In the genomic region with DNA sequence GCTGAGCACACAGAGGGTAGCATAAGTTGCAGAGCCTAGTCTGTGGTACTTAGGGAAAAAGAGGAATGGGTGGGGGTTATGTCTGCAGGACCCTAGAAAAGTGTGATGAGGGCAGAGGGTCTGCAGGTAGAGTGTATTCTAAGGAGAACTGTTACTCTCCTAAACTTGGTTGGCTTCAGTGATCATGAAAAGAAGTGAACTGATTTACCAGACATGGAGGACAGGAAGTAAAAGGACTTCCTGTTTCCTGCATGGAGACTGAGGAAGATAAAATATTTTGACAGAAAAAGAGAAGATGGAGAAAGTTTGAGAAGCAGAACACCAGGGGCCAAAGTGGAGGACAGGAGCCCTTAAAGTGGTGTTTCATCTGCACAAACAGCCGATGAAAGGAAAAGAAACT, we compare ENCODE assay signal across 8 cellular contexts.
DNase-seq lines count a peak whose midpoint lies in the region; ATAC-seq and TF ChIP-seq lines count a peak whose summit lies in the region.
"Not testable (repeated sequence)": the region's sequence is repeated elsewhere in the genome, so short reads cannot be mapped to it uniquely, and the experiment has no call there.

No MANE protein-coding gene starts in this region.

- not testable (repeated sequence) for H4K20me1 ChIP-seq in SU-DHL-6 (ENCODE audit: low read depth, low read length)

- not testable (repeated sequence) for TF ChIP-seq CTCF in CD14-positive monocyte (IDR thresholded peaks at IDR 0.05); GM12865 (IDR thresholded peaks at IDR 0.05; ENCODE audit: insufficient read depth, low read depth, low read length, missing control alignments); SU-DHL-6 (IDR thresholded peaks at IDR 0.05; ENCODE audit: insufficient read depth, low read length, poor library complexity, severe bottlenecking)

- POLR2A ChIA-PET in activated CD4-positive, alpha-beta memory T cell treated with anti-CD3 and anti-CD28 coated beads for 36 hours (lab: Charles Lee); naive thymus-derived CD4-positive, alpha-beta T cell (lab: Charles Lee): not testable (repeated sequence)

- not testable (repeated sequence) for H3K27me3 Mint-ChIP-seq in CD14-positive monocyte (ENCODE audit: low read depth in 3 of 3); activated CD4-positive, alpha-beta memory T cell treated with anti-CD3 and anti-CD28 coated beads for 36 hours; activated T-helper 17 cell treated with anti-CD3 and anti-CD28 coated beads, Interleukin-2, amount 50 U/mL, for 72 hours; activated naive CD8-positive, alpha-beta T cell treated with anti-CD3 and anti-CD28 coated beads, Interleukin-2, amount 50 U/mL, for 24 hours; naive thymus-derived CD4-positive, alpha-beta T cell; stimulated activated naive CD8-positive, alpha-beta T cell treated with anti-CD3 and anti-CD28 coated beads, Interleukin-15, amount 100 ng/mL, for 72 hours

- H3K79me2 ChIP-seq in SU-DHL-6 (ENCODE audit: insufficient read depth, low read length) = not testable (repeated sequence)

- not testable (repeated sequence) for H3K4me2 ChIP-seq in SU-DHL-6 (ENCODE audit: low read depth, low read length, poor library complexity, severe bottlenecking)

- H3K36me3 Mint-ChIP-seq in CD14-positive monocyte; activated CD4-positive, alpha-beta memory T cell treated with anti-CD3 and anti-CD28 coated beads for 36 hours; activated T-helper 17 cell treated with anti-CD3 and anti-CD28 coated beads, Interleukin-2, amount 50 U/mL, for 72 hours (ENCODE audit: low read depth); activated naive CD8-positive, alpha-beta T cell treated with anti-CD3 and anti-CD28 coated beads, Interleukin-2, amount 50 U/mL, for 24 hours (ENCODE audit: low read depth); naive thymus-derived CD4-positive, alpha-beta T cell: not testable (repeated sequence)

- H3K4me3 Mint-ChIP-seq in CD14-positive monocyte = peak overlapping the region in 1 of 2 donors; percentile 59
- peak overlapping the region; percentile 45 for H3K4me3 Mint-ChIP-seq in activated CD4-positive, alpha-beta memory T cell treated with anti-CD3 and anti-CD28 coated beads for 36 hours
- H3K4me3 Mint-ChIP-seq in activated T-helper 17 cell treated with anti-CD3 and anti-CD28 coated beads, Interleukin-2, amount 50 U/mL, for 72 hours = peak overlapping the region; percentile 54
- H3K4me3 Mint-ChIP-seq in activated naive CD8-positive, alpha-beta T cell treated with anti-CD3 and anti-CD28 coated beads, Interleukin-2, amount 50 U/mL, for 24 hours = peak overlapping the region; percentile 37
- peak overlapping the region; percentile 14 to 88 (median 56) for H3K4me3 Mint-ChIP-seq in naive thymus-derived CD4-positive, alpha-beta T cell
- H3K4me3 Mint-ChIP-seq in stimulated activated naive CD8-positive, alpha-beta T cell treated with anti-CD3 and anti-CD28 coated beads, Interleukin-15, amount 100 ng/mL, for 72 hours = peak overlapping the region; percentile 75 to 78

- not testable (repeated sequence) for H3K27me3 ChIP-seq in SU-DHL-6 (ENCODE audit: low read length); naive thymus-derived CD4-positive, alpha-beta T cell (ENCODE audit: control insufficient read depth in 2 of 2, insufficient read depth in 2 of 2, low read length in 2 of 2)

- not testable (repeated sequence) for ATAC-seq in activated T-helper 17 cell treated with anti-CD3 and anti-CD28 coated beads, Interleukin-2, amount 50 U/mL, for 72 hours (replicated peaks); activated naive CD8-positive, alpha-beta T cell treated with anti-CD3 and anti-CD28 coated beads, Interleukin-2, amount 50 U/mL, for 24 hours; naive thymus-derived CD4-positive, alpha-beta T cell; stimulated activated naive CD8-positive, alpha-beta T cell treated with anti-CD3 and anti-CD28 coated beads, Interleukin-15, amount 100 ng/mL, for 72 hours

- not testable (repeated sequence) for H3F3A ChIP-seq in SU-DHL-6 (ENCODE audit: insufficient read depth)

- peak overlapping the region; percentile 19 for H2AFZ ChIP-seq in SU-DHL-6 (ENCODE audit: low read depth, low read length, severe bottlenecking)

- not testable (repeated sequence) for H3K9ac ChIP-seq in SU-DHL-6 (ENCODE audit: low read length)

- H3K4me1 ChIP-seq in naive thymus-derived CD4-positive, alpha-beta T cell (ENCODE audit: control insufficient read depth in 2 of 2, insufficient read depth in 2 of 2, low read length in 2 of 2) = peaks cover 12 to 18% of the 10 kb centered on the region in 2 donors

- H3K9me2 ChIP-seq in SU-DHL-6 (replicated peaks; ENCODE audit: insufficient read depth, low read length) = not testable (repeated sequence)

- not testable (repeated sequence) for H3K36me3 ChIP-seq in SU-DHL-6 (ENCODE audit: low read length); naive thymus-derived CD4-positive, alpha-beta T cell (ENCODE audit: control insufficient read depth in 2 of 3, insufficient read depth in 3 of 3, low read length in 3 of 3)

- H3K9me3 Mint-ChIP-seq in CD14-positive monocyte = peaks cover 4 to 14% (median 8%) of the 10 kb centered on the region in 7 donors
- not testable (repeated sequence) for H3K9me3 Mint-ChIP-seq in activated CD4-positive, alpha-beta memory T cell treated with anti-CD3 and anti-CD28 coated beads for 36 hours; activated T-helper 17 cell treated with anti-CD3 and anti-CD28 coated beads, Interleukin-2, amount 50 U/mL, for 72 hours; activated naive CD8-positive, alpha-beta T cell treated with anti-CD3 and anti-CD28 coated beads, Interleukin-2, amount 50 U/mL, for 24 hours; stimulated activated naive CD8-positive, alpha-beta T cell treated with anti-CD3 and anti-CD28 coated beads, Interleukin-15, amount 100 ng/mL, for 72 hours
- H3K9me3 Mint-ChIP-seq in naive thymus-derived CD4-positive, alpha-beta T cell = peaks cover 0 to 10% (median 0%) of the 10 kb centered on the region in 11 donors

- intact Hi-C loops in CD14-positive monocyte (cut with micrococcal nuclease); naive thymus-derived CD4-positive, alpha-beta T cell (cut with micrococcal nuclease): not testable (repeated sequence)
- intact Hi-C loops in activated CD4-positive, alpha-beta memory T cell treated with anti-CD3 and anti-CD28 coated beads for 36 hours (cut with micrococcal nuclease) = loop anchor here (5.0 to 10.0 kb wide), 2 partner anchors 51 to 134 kb away; no protein-coding TSS in a partner anchor

- H3K4me3 ChIP-seq in GM12865 (ENCODE audit: low read depth, low read length) = peak overlapping the region; percentile 46
- not testable (repeated sequence) for H3K4me3 ChIP-seq in SU-DHL-6 (ENCODE audit: insufficient read depth, low read length, poor library complexity, severe bottlenecking); naive thymus-derived CD4-positive, alpha-beta T cell (ENCODE audit: low read length)

- H3K27ac ChIP-seq in SU-DHL-6 (ENCODE audit: low read depth, low read length); naive thymus-derived CD4-positive, alpha-beta T cell (ENCODE audit: low read depth, low read length): not testable (repeated sequence)

- not testable (repeated sequence) for DNase-seq in CD14-positive monocyte (ENCODE audit: low spot score); GM12865 (ENCODE audit: low read depth); activated CD4-positive, alpha-beta memory T cell treated with anti-CD3 and anti-CD28 coated beads for 36 hours; activated naive CD8-positive, alpha-beta T cell treated with anti-CD3 and anti-CD28 coated beads, Interleukin-2, amount 50 U/mL, for 24 hours; naive thymus-derived CD4-positive, alpha-beta T cell; stimulated activated naive CD8-positive, alpha-beta T cell treated with anti-CD3 and anti-CD28 coated beads, Interleukin-15, amount 100 ng/mL, for 72 hours

- not testable (repeated sequence) for H3K4me1 Mint-ChIP-seq in CD14-positive monocyte
- peaks cover 45% of the 10 kb centered on the region for H3K4me1 Mint-ChIP-seq in activated CD4-positive, alpha-beta memory T cell treated with anti-CD3 and anti-CD28 coated beads for 36 hours (ENCODE audit: low read depth)
- H3K4me1 Mint-ChIP-seq in activated T-helper 17 cell treated with anti-CD3 and anti-CD28 coated beads, Interleukin-2, amount 50 U/mL, for 72 hours = peaks cover 18% of the 10 kb centered on the region
- peaks cover 50% of the 10 kb centered on the region for H3K4me1 Mint-ChIP-seq in activated naive CD8-positive, alpha-beta T cell treated with anti-CD3 and anti-CD28 coated beads, Interleukin-2, amount 50 U/mL, for 24 hours
- peaks cover 22 to 66% (median 46%) of the 10 kb centered on the region in 7 donors for H3K4me1 Mint-ChIP-seq in naive thymus-derived CD4-positive, alpha-beta T cell
- peaks cover 69% of the 10 kb centered on the region for H3K4me1 Mint-ChIP-seq in stimulated activated naive CD8-positive, alpha-beta T cell treated with anti-CD3 and anti-CD28 coated beads, Interleukin-15, amount 100 ng/mL, for 72 hours

- peak overlapping the region in 5 of 7 donors; percentile 1 to 51 (median 21) for H3K27ac Mint-ChIP-seq in CD14-positive monocyte
- peak overlapping the region; percentile 64 for H3K27ac Mint-ChIP-seq in activated CD4-positive, alpha-beta memory T cell treated with anti-CD3 and anti-CD28 coated beads for 36 hours
- peak overlapping the region; percentile 81 for H3K27ac Mint-ChIP-seq in activated T-helper 17 cell treated with anti-CD3 and anti-CD28 coated beads, Interleukin-2, amount 50 U/mL, for 72 hours
- H3K27ac Mint-ChIP-seq in activated naive CD8-positive, alpha-beta T cell treated with anti-CD3 and anti-CD28 coated beads, Interleukin-2, amount 50 U/mL, for 24 hours = peak overlapping the region; percentile 47
- peak overlapping the region; percentile 57 to 92 (median 79) for H3K27ac Mint-ChIP-seq in naive thymus-derived CD4-positive, alpha-beta T cell
- H3K27ac Mint-ChIP-seq in stimulated activated naive CD8-positive, alpha-beta T cell treated with anti-CD3 and anti-CD28 coated beads, Interleukin-15, amount 100 ng/mL, for 72 hours = peak overlapping the region; percentile 0 to 67

- CTCF ChIA-PET in activated CD4-positive, alpha-beta memory T cell treated with anti-CD3 and anti-CD28 coated beads for 36 hours (lab: Charles Lee) = interaction anchor here (0.6 to 1.1 kb wide), 6 partner anchors 9 to 47 kb away, joined by 3 to 7 read pairs (median 3); no protein-coding TSS in a partner anchor
- CTCF ChIA-PET in naive thymus-derived CD4-positive, alpha-beta T cell (lab: Charles Lee) = interaction anchor here (0.7 kb wide), 1 partner anchor 10 kb away, joined by 3 read pairs; no protein-coding TSS in a partner anchor

- not testable (repeated sequence) for H3K9me3 ChIP-seq in SU-DHL-6 (ENCODE audit: insufficient read depth, low read length); naive thymus-derived CD4-positive, alpha-beta T cell (ENCODE audit: control insufficient read depth in 2 of 3, low read length in 3 of 3)

Comparison
In these comparisons a context has a peak if more than half of its experiments do, and no peak if none do; other contexts are left out.
1. H3K27ac Mint-ChIP-seq: peak in every context shown above with its lines; median percentile 81 in activated T-helper 17 cell treated with anti-CD3 and anti-CD28 coated beads, Interleukin-2, amount 50 U/mL, for 72 hours; 79 in naive thymus-derived CD4-positive, alpha-beta T cell; 64 in activated CD4-positive, alpha-beta memory T cell treated with anti-CD3 and anti-CD28 coated beads for 36 hours; 47 in activated naive CD8-positive, alpha-beta T cell treated with anti-CD3 and anti-CD28 coated beads, Interleukin-2, amount 50 U/mL, for 24 hours; 34 in stimulated activated naive CD8-positive, alpha-beta T cell treated with anti-CD3 and anti-CD28 coated beads, Interleukin-15, amount 100 ng/mL, for 72 hours; 21 in CD14-positive monocyte.